35 cellular contexts compared by ENCODE assay signal in the genomic region with DNA sequence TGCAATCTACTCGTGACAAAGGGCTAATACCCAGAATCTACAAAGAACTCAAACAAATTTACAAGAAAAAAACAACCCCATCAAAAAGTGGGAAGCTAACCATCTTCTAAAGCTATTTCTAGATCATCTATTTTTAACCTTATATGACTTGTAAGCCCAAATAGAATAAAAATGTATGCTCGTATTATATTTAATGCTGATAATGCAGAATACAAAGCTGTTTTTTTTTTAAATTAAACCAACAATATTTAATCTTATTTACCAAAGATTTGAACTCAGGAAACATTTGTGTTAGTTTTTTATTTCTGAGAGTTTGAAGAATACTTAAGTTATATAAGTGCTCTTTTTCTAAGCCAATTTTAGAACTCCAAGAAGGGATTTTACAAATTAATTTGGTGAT.
"Had no signal": no experiment of that assay in that cellular context is flagged by ENCODE, and none has a peak within 500 bp of the region (broad histone marks: within the 10 kb centered on the region; RNA-seq: fewer than 3 reads in every experiment).

No MANE protein-coding gene starts in this region.

- H3K9me3 ChIP-seq: MG63 had no signal

- H3K4me3 ChIP-seq: MG63 had no signal

- DNase-seq: MG63, MM.1S, MV-4-11, NCI-H1048, NCI-H1092, NCI-H1092 treated with DMSO at 0.1 percent for 48 hours, NCI-H1105, NCI-H1105 treated with DMSO at 0.1 percent for 48 hours, NCI-H1417, NCI-H1417 treated with DMSO at 0.1 percent for 48 hours, NCI-H1436, NCI-H1436 treated with DMSO at 0.1 percent for 48 hours, NCI-H146, NCI-H1694, NCI-H1694 treated with DMSO at 0.1 percent for 48 hours, NCI-H187, NCI-H187 treated with DMSO at 0.1 percent for 48 hours, NCI-H1930, NCI-H2029, NCI-H2029 treated with DMSO at 0.1 percent for 48 hours, NCI-H2081, NCI-H2081 treated with DMSO at 0.1 percent for 48 hours, NCI-H2107, NCI-H2171, NCI-H2171 treated with DMSO at 0.1 percent for 48 hours, NCI-H2227 treated with DMSO at 0.1 percent for 48 hours, NCI-H226, NCI-H345, NCI-H446, NCI-H446 treated with DMSO at 0.1 percent for 48 hours, NCI-H510A treated with DMSO at 0.1 percent for 48 hours, NCI-H524, NCI-H524 treated with DMSO at 0.1 percent for 48 hours, NCI-H526, NCI-H526 treated with DMSO at 0.1 percent for 48 hours had no signal

- H3K27me3 ChIP-seq: MG63 had no signal

- H3K36me3 ChIP-seq: MG63 had no signal
